Comparison of ENCODE assay signal across 1 cellular context in genomic region chr16:11868412-11868980, GRCh38.
TF ChIP-seq lines count a peak whose summit lies in the region.

No MANE protein-coding gene starts in this region.

TF ChIP-seq in WTC11, 78 proteins besides CTCF, POLR2A, EP300 and RAD21 (continued from another document):
- TF ChIP-seq ZSCAN18 (CRISPR knock-in tag; IDR thresholded peaks at IDR 0.05) (no peak), TEAD1 (CRISPR knock-in tag; IDR thresholded peaks at IDR 0.05) (no peak), ZNF423 (CRISPR knock-in tag; IDR thresholded peaks at IDR 0.05) (no peak), USF2 (CRISPR knock-in tag; IDR thresholded peaks at IDR 0.05) (no peak), GABPB1 (CRISPR knock-in tag; IDR thresholded peaks at IDR 0.05) (no peak), ATF3 (CRISPR knock-in tag; conservative IDR thresholded peaks at IDR 0.05) (no peak), IRF1 (CRISPR knock-in tag; IDR thresholded peaks at IDR 0.05) (no peak), STAT6 (CRISPR knock-in tag; conservative IDR thresholded peaks at IDR 0.05; ENCODE audit: low read depth) (no peak), NFE2L1 (CRISPR knock-in tag; IDR thresholded peaks at IDR 0.05) (no peak), E2F5 (CRISPR knock-in tag; IDR thresholded peaks at IDR 0.05) (no peak), ZBTB21 (CRISPR knock-in tag; IDR thresholded peaks at IDR 0.05; ENCODE audit: borderline replicate concordance) (no peak), ZNF512 (CRISPR knock-in tag; IDR thresholded peaks at IDR 0.05; ENCODE audit: borderline replicate concordance) (no peak), ELF4 (CRISPR knock-in tag; IDR thresholded peaks at IDR 0.05; ENCODE audit: low read depth) (no peak)
- TF ChIP-seq, protein P1, sequence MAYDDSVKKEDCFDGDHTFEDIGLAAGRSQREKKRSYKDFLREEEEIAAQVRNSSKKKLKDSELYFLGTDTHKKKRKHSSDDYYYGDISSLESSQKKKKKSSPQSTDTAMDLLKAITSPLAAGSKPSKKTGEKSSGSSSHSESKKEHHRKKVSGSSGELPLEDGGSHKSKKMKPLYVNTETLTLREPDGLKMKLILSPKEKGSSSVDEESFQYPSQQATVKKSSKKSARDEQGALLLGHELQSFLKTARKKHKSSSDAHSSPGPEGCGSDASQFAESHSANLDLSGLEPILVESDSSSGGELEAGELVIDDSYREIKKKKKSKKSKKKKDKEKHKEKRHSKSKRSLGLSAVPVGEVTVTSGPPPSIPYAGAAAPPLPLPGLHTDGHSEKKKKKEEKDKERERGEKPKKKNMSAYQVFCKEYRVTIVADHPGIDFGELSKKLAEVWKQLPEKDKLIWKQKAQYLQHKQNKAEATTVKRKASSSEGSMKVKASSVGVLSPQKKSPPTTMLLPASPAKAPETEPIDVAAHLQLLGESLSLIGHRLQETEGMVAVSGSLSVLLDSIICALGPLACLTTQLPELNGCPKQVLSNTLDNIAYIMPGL (CRISPR knock-in tag; IDR thresholded peaks at IDR 0.05), result no peak
- TF ChIP-seq, protein P2, sequence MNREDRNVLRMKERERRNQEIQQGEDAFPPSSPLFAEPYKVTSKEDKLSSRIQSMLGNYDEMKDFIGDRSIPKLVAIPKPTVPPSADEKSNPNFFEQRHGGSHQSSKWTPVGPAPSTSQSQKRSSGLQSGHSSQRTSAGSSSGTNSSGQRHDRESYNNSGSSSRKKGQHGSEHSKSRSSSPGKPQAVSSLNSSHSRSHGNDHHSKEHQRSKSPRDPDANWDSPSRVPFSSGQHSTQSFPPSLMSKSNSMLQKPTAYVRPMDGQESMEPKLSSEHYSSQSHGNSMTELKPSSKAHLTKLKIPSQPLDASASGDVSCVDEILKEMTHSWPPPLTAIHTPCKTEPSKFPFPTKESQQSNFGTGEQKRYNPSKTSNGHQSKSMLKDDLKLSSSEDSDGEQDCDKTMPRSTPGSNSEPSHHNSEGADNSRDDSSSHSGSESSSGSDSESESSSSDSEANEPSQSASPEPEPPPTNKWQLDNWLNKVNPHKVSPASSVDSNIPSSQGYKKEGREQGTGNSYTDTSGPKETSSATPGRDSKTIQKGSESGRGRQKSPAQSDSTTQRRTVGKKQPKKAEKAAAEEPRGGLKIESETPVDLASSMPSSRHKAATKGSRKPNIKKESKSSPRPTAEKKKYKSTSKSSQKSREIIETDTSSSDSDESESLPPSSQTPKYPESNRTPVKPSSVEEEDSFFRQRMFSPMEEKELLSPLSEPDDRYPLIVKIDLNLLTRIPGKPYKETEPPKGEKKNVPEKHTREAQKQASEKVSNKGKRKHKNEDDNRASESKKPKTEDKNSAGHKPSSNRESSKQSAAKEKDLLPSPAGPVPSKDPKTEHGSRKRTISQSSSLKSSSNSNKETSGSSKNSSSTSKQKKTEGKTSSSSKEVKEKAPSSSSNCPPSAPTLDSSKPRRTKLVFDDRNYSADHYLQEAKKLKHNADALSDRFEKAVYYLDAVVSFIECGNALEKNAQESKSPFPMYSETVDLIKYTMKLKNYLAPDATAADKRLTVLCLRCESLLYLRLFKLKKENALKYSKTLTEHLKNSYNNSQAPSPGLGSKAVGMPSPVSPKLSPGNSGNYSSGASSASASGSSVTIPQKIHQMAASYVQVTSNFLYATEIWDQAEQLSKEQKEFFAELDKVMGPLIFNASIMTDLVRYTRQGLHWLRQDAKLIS (CRISPR knock-in tag; IDR thresholded peaks at IDR 0.05; ENCODE audit: borderline replicate concordance), result no peak
